ENCODE assay signal across 8 cellular contexts in genomic region chr14:54487771-54488170, GRCh38. TPM values are rescaled to one million over a fixed set of nuclear protein-coding genes. Genes with fewer than 3 reads are reported as not detected.
DNase-seq lines count a peak whose midpoint lies in the region; ATAC-seq, FAIRE-seq and TF ChIP-seq lines count a peak whose summit lies in the region.

No MANE protein-coding gene starts in this region.

- H3K9me3 ChIP-seq in Karpas-422 (ENCODE audit: low read length) = no peaks in the 10 kb centered on the region
- H3K9me3 ChIP-seq in stomach = no peaks in the 10 kb centered on the region

- peak; percentile 55 for DNase-seq in D721Med (ENCODE audit: insufficient read length, low spot score)
- DNase-seq in Karpas-422 = no peak
- peak; percentile 56 for DNase-seq in astrocyte of the hippocampus (ENCODE audit: low read depth, low spot score)
- peak; percentile 52 for DNase-seq in iris pigment epithelial cell (ENCODE audit: low read depth)
- DNase-seq in stomach = no peak
- no peak for DNase-seq in GM10266 (ENCODE audit: extremely low spot score)
- no peak for DNase-seq in SHP77 (lab: John Stamatoyannopoulos, UW)

- no peak for ATAC-seq in HG02759 (IDR thresholded peaks at IDR 0.05; ENCODE audit: unreplicated experiment)

- peaks cover 11% of the 10 kb centered on the region for H3K36me3 ChIP-seq in Karpas-422 (ENCODE audit: insufficient read depth, low read length)
- H3K36me3 ChIP-seq in stomach = peaks cover 5 to 7% (median 6%) of the 10 kb centered on the region in 4 donors

- H4K20me1 ChIP-seq in Karpas-422 (ENCODE audit: insufficient read depth, low read depth, low read length) = no peaks in the 10 kb centered on the region; the same call in 1 of the 2 replicates

- peaks cover 69% of the 10 kb centered on the region for H3K79me2 ChIP-seq in Karpas-422 (ENCODE audit: low read length)

- TF ChIP-seq EP300 in stomach (IDR thresholded peaks at IDR 0.05) = no peak

- H3K9ac ChIP-seq in Karpas-422 (ENCODE audit: low read length) = peak overlapping the region; percentile 97

- 34 to 47% (median 41%) methylated on average over 4 of the region's 4 CpGs for WGBS in stomach, 5 donors

- peak; percentile 32 for FAIRE-seq in D721Med (lab: Jason Lieb, UNC)

- TF ChIP-seq CTCF in D721Med (IDR thresholded peaks at IDR 0.05; ENCODE audit: insufficient read depth, missing control alignments) (no peak), stomach (IDR thresholded peaks at IDR 0.05) (no peak), GM10266 (IDR thresholded peaks at IDR 0.05; ENCODE audit: control insufficient read depth, insufficient read depth, low read depth, missing control alignments) (no peak)

- H2AFZ ChIP-seq in Karpas-422 (ENCODE audit: low read length) = no peak overlapping the region

- no peaks in the 10 kb centered on the region for H3K9me2 ChIP-seq in Karpas-422 (replicated peaks; ENCODE audit: insufficient read depth, low read length)

- H3K4me1 ChIP-seq in Karpas-422 (ENCODE audit: low read length) (peaks cover 62% of the 10 kb centered on the region), stomach (peaks cover 20 to 68% (median 46%) of the 10 kb centered on the region in 4 donors)

- H3K4me2 ChIP-seq in Karpas-422 (ENCODE audit: low read depth, low read length, poor library complexity, severe bottlenecking) = peak overlapping the region; percentile 92

- TF ChIP-seq POLR2A in stomach (IDR thresholded peaks at IDR 0.05) = no peak

- H3K27ac ChIP-seq in Karpas-422 (ENCODE audit: low read length) (peak overlapping the region; percentile 69), stomach (peak overlapping the region in 4 of 5 donors; percentile 89 to 98 (median 94))

- peak overlapping the region; percentile 90 for H3K4me3 ChIP-seq in Karpas-422 (ENCODE audit: low read length)
- peak overlapping the region; percentile 67 to 92 (median 80) for H3K4me3 ChIP-seq in stomach

- no peaks in the 10 kb centered on the region for H3K27me3 ChIP-seq in Karpas-422 (ENCODE audit: low read length)
- H3K27me3 ChIP-seq in stomach = no peaks in the 10 kb centered on the region

- intact Hi-C loops in stomach (cut with DNase I; ENCODE audit: low total_unique reads) = no loop called here

RNA-seq across cellular contexts. Expression of gene GMFB, which starts 1.0 kb away (rescaled TPM):
- total RNA-seq in Karpas-422 (2014; rRNA removed; shearing (Covaris generic); ENCODE audit: low replicate concordance) = 35.9 and 81.8 TPM in 2 replicates
- 100 to 1,000 TPM in 1 of 5 donors, 10 to 100 TPM in 3, 1 to 10 TPM in 1; 4.1 to 101 (median 31.0) TPM for total RNA-seq in stomach
- 10 to 100 TPM in 2 of 3 donors, 1 to 10 TPM in 1; 8.7 to 31.2 (median 27.4) TPM for polyA plus RNA-seq in stomach

RNA-seq across cellular contexts. Expression of gene CGRRF1, which starts 21.9 kb away (rescaled TPM):
- 8.8 and 25.9 TPM in 2 replicates for total RNA-seq in Karpas-422 (2014; rRNA removed; shearing (Covaris generic); ENCODE audit: low replicate concordance)
- 10 to 100 TPM in 4 of 5 donors, 1 to 10 TPM in 1; 8.0 to 30.9 (median 19.1) TPM for total RNA-seq in stomach
- polyA plus RNA-seq in stomach = 10 to 100 TPM; 11.0 to 13.6 (median 11.0) TPM

RNA-seq across cellular contexts. Expression of gene CNIH1, which starts 46.6 kb away (rescaled TPM):
- total RNA-seq in Karpas-422 (2014; rRNA removed; shearing (Covaris generic); ENCODE audit: low replicate concordance) = 132 and 576 TPM in 2 replicates
- total RNA-seq in stomach = 10 to 100 TPM in 3 of 5 donors, 1 to 10 TPM in 2; 4.7 to 46.4 (median 19.4) TPM
- 10 to 100 TPM; 63.3 to 78.5 (median 67.3) TPM for polyA plus RNA-seq in stomach

Comparison
In these comparisons a context has a peak if more than half of its experiments do, and no peak if none do; other contexts are left out.
1. DNase-seq: peak in D721Med (single experiment), astrocyte of the hippocampus (single experiment) and iris pigment epithelial cell (single experiment); none in Karpas-422 (single experiment), stomach (single experiment), GM10266 (single experiment) and SHP77 (0 of 2).